Comparison of ENCODE assay signal across 1 cellular context in the genomic region with DNA sequence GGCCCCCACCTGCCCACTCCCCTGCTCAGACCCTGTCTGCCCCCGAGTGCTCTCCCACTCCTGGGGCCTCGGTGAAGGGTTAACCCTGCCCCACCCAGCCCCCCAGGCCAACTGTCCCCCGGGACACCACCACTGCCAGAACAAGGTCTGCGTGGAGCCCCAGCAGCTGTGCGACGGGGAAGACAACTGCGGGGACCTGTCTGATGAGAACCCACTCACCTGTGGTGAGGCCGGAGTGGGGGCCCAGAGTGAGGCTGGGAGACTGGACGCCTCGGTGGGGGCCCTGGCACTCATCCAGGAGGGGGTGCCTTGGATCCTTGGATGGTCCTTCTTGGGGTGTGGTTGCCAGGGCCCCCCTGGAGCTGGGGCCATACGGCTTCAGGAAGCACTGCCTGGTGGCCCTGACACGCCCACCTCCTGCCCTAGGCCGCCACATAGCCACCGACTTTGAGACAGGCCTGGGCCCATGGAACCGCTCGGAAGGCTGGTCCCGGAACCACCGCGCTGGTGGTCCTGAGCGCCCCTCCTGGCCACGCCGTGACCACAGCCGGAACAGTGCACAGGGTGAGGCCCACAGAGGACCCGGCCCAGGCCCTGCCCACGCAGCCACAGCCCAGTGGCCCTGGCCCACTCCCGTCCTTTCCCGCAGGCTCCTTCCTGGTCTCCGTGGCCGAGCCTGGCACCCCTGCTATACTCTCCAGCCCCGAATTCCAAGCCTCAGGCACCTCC.
TF ChIP-seq lines count a peak whose summit lies in the region.

No MANE protein-coding gene starts in this region.

TF ChIP-seq in HepG2, 621 proteins besides CTCF, POLR2A, EP300 and RAD21:
- 0 out of 2 replicates have a peak, but pooled peaks have one; percentile 19 for TF ChIP-seq AKAP8 (CRISPR knock-in tag; IDR thresholded peaks at IDR 0.05)
- TF ChIP-seq ZNF572 (CRISPR knock-in tag; IDR thresholded peaks at IDR 0.05), result no peak
- peak; percentile 53; the same call in 1 of the 2 replicates for TF ChIP-seq POLR2G (IDR thresholded peaks at IDR 0.05; ENCODE audit: low read depth, low read length)
- TF ChIP-seq MIXL1 (CRISPR knock-in tag; IDR thresholded peaks at IDR 0.05), result no peak
- no peak for TF ChIP-seq ZNF407 (CRISPR knock-in tag; IDR thresholded peaks at IDR 0.05; ENCODE audit: not compliant biosample characterization)
- TF ChIP-seq ZNF687 (CRISPR knock-in tag; IDR thresholded peaks at IDR 0.05), result peak; percentile 13; the same call in 1 of the 2 replicates
- no peak for TF ChIP-seq SETDB1 (CRISPR knock-in tag; IDR thresholded peaks at IDR 0.05; ENCODE audit: borderline replicate concordance)
- no peak for TF ChIP-seq ZNF468 (CRISPR knock-in tag; IDR thresholded peaks at IDR 0.05)
- TF ChIP-seq MAFF (IDR thresholded peaks at IDR 0.05; ENCODE audit: low read depth, low read length), result no peak
- TF ChIP-seq ZNF124 (CRISPR knock-in tag; IDR thresholded peaks at IDR 0.05), result no peak
- peak; percentile 70 for TF ChIP-seq AGO2 (optimal IDR thresholded peaks at IDR 0.05; ENCODE audit: low read depth, low read length)
- TF ChIP-seq RBFOX2 (IDR thresholded peaks at IDR 0.05; ENCODE audit: low read depth, low read length), result peak; percentile 70
- TF ChIP-seq NFATC3 (CRISPR knock-in tag; IDR thresholded peaks at IDR 0.05), result no peak
- TF ChIP-seq ZBTB38 (CRISPR knock-in tag; IDR thresholded peaks at IDR 0.05), result 0 out of 2 replicates have a peak, but pooled peaks have one; percentile 30
- peak; percentile 65 for TF ChIP-seq AGO1 (IDR thresholded peaks at IDR 0.05; ENCODE audit: low read depth, low read length, poor library complexity, severe bottlenecking)
TF ChIP-seq in HepG2: peak in this region for 7.
